23 cellular contexts compared by ENCODE assay signal in genomic region chr2:164642946-164643555, GRCh38. TPM values are rescaled to one million over a fixed set of nuclear protein-coding genes. Genes with fewer than 3 reads are reported as not detected.
DNase-seq lines count a peak whose midpoint lies in the region; ATAC-seq, FAIRE-seq and TF ChIP-seq lines count a peak whose summit lies in the region.
"Had no signal": no experiment of that assay in that cellular context is flagged by ENCODE, and none has a peak within 500 bp of the region (broad histone marks: within the 10 kb centered on the region; RNA-seq: fewer than 3 reads in every experiment).

No MANE protein-coding gene starts in this region.

- no peak for TF ChIP-seq POLR2A in H1 (IDR thresholded peaks at IDR 0.05; ENCODE audit: control extremely low read depth in 1 of 2, low read depth in 2 of 2, low read length in 2 of 2)

- H2BK5ac ChIP-seq in H1 (ENCODE audit: low read depth, low read length) = no peak overlapping the region

- no peak overlapping the region for H3K9ac ChIP-seq in H1 (replicated peaks in 1 of 4; ENCODE audit: extremely low read depth in 1 of 4, low read depth in 3 of 4, low read length in 3 of 4)

- H3K27me3 ChIP-seq in H1 (replicated peaks in 1 of 4; ENCODE audit: control insufficient read depth in 3 of 4, extremely low read depth in 1 of 4, insufficient read depth in 3 of 4, low read length in 3 of 4) (no peaks in the 10 kb centered on the region), upper lobe of right lung (no peaks in the 10 kb centered on the region)

- no peak for DNase-seq in H1 (ENCODE audit: low read depth in 1 of 2, low spot score in 2 of 2)
- no peak for DNase-seq in pons (ENCODE audit: low spot score)
- no peak for DNase-seq in upper lobe of right lung
- DNase-seq in T-helper 17 cell = no peak
- DNase-seq in HPDE6-E6E7 (ENCODE audit: extremely low spot score) = no peak
- DNase-seq: AML-193; C1 segment of cervical spinal cord; Caco-2; CD8-positive, alpha-beta T cell; DMS 273 treated with DMSO at 0.1 percent for 48 hours; DMS79; GF-D8; Kasumi-1; NCI-H2029 treated with DMSO at 0.1 percent for 48 hours; NCI-H526 treated with DMSO at 0.1 percent for 48 hours; Right ventricle myocardium superior; RPMI8226; T-cell had no signal

- H3K4ac ChIP-seq in H1 (replicated peaks; ENCODE audit: insufficient read length, low read depth, low read length) = no peak overlapping the region

- H3K14ac ChIP-seq in H1 (ENCODE audit: insufficient read length) = no peak overlapping the region

- peaks cover 0 to 3% (median 0%) of the 10 kb centered on the region in 4 experiments; a peak in 1 of 7 replicates for H3K4me1 ChIP-seq in H1 (replicated peaks in 1 of 4; ENCODE audit: control insufficient read depth in 3 of 4, insufficient read depth in 4 of 4, low read length in 3 of 4)
- no peaks in the 10 kb centered on the region for H3K4me1 ChIP-seq in upper lobe of right lung
- H3K4me1 ChIP-seq: A549, Caco-2 had no signal

- no peak overlapping the region for H3K18ac ChIP-seq in H1 (ENCODE audit: extremely low read depth, low read length)

- peaks cover 0 to 5% of the 10 kb centered on the region in 2 experiments; a peak in 1 of 4 replicates for H3K9me3 ChIP-seq in H1 (ENCODE audit: insufficient read depth in 2 of 2, low read depth in 1 of 2, low read length in 1 of 2)
- H3K9me3 ChIP-seq in upper lobe of right lung = peaks cover under 1% of the 10 kb centered on the region
- H3K9me3 ChIP-seq in T-helper 17 cell (ENCODE audit: control insufficient read depth, low read length, poor library complexity, severe bottlenecking) = no peaks in the 10 kb centered on the region
- H3K9me3 ChIP-seq: Caco-2 had no signal

- TF ChIP-seq CTCF in H1 (IDR thresholded peaks at IDR 0.05; ENCODE audit: control extremely low read depth in 1 of 3, insufficient read depth in 1 of 3, low read depth in 1 of 3, low read length in 3 of 3) (no peak), upper lobe of right lung (IDR thresholded peaks at IDR 0.05) (no peak)

- no peak overlapping the region for H3K23ac ChIP-seq in H1 (ENCODE audit: insufficient read length)

- H3K79me2 ChIP-seq in H1 (ENCODE audit: control insufficient read depth in 1 of 2, insufficient read depth in 2 of 2, low read length in 2 of 2) = no peaks in the 10 kb centered on the region

- H4K91ac ChIP-seq in H1 (replicated peaks; ENCODE audit: insufficient read length, low read length) = no peak overlapping the region

- no peaks in the 10 kb centered on the region for H3K36me3 Mint-ChIP-seq in T-helper 17 cell (ENCODE audit: low read depth)
- H3K36me3 Mint-ChIP-seq: CD8-positive, alpha-beta T cell; T-cell had no signal

- H2BK12ac ChIP-seq in H1 (ENCODE audit: low read depth, low read length) = no peak overlapping the region

- H3K4me3 Mint-ChIP-seq in T-helper 17 cell = no peak overlapping the region
- H3K4me3 Mint-ChIP-seq: CD8-positive, alpha-beta T cell; T-cell had no signal

- 95% methylated on average over 8 of the region's 8 CpGs; no CpG with 5 or more reads in 1 of the 2 experiments for WGBS in H1 (ENCODE audit: extremely low coverage in 1 of 2, insufficient coverage in 1 of 2, insufficient read length in 1 of 2, insufficient replicate concordance in 2 of 2, low coverage in 1 of 2, low lambda C conversion rate in 2 of 2, missing lambda C conversion rate in 1 of 2), 2 experiments

- no peak overlapping the region for H2BK120ac ChIP-seq in H1 (replicated peaks; ENCODE audit: low read depth, low read length)

- TF ChIP-seq EP300 in H1 (IDR thresholded peaks at IDR 0.05; ENCODE audit: borderline replicate concordance in 1 of 2, low read depth in 2 of 2, low read length in 2 of 2) = no peak

- H2BK15ac ChIP-seq in H1 (ENCODE audit: low read length) = no peak overlapping the region

- ATAC-seq in GM21786 (IDR thresholded peaks at IDR 0.05; ENCODE audit: unreplicated experiment) = peak; percentile 52
- ATAC-seq in HG03460 (IDR thresholded peaks at IDR 0.05; ENCODE audit: unreplicated experiment) = peak; percentile 51
- no peak for ATAC-seq in upper lobe of right lung
- no peak for ATAC-seq in T-helper 17 cell
- ATAC-seq: A549; CD8-positive, alpha-beta T cell; K562; T-cell had no signal

- no peaks in the 10 kb centered on the region for H3K23me2 ChIP-seq in H1 (ENCODE audit: low read depth, low read length)

- POLR2A ChIA-PET in H1 (lab: Charles Lee; ENCODE audit: partially characterized antibody) = interaction anchor here (1.6 to 1.7 kb wide), 2 partner anchors 19 to 21 kb away, joined by 4 to 7 read pairs; no protein-coding TSS in a partner anchor

- no peaks in the 10 kb centered on the region for H3K27me3 Mint-ChIP-seq in T-helper 17 cell
- H3K27me3 Mint-ChIP-seq: T-cell had no signal

- H3K79me1 ChIP-seq in H1 (ENCODE audit: low read depth, low read length) = no peaks in the 10 kb centered on the region

- no peaks in the 10 kb centered on the region for H3K4me1 Mint-ChIP-seq in T-helper 17 cell
- H3K4me1 Mint-ChIP-seq: T-cell had no signal

- no peak overlapping the region for H3K4me3 ChIP-seq in H1 (ENCODE audit: extremely low read depth in 1 of 4, insufficient read depth in 2 of 4, low read depth in 3 of 4, low read length in 4 of 4)
- no peak overlapping the region for H3K4me3 ChIP-seq in upper lobe of right lung
- H3K4me3 ChIP-seq: A549, K562 had no signal

- H3K36me3 ChIP-seq in H1 (ENCODE audit: control insufficient read depth in 2 of 4, insufficient read depth in 4 of 4, low read length in 3 of 4) (no peaks in the 10 kb centered on the region), upper lobe of right lung (no peaks in the 10 kb centered on the region)

- intact Hi-C loops in upper lobe of right lung (cut with DNase I) = no loop called here

- H2BK20ac ChIP-seq in H1 (ENCODE audit: low read length) = no peak overlapping the region

- TF ChIP-seq RAD21 in H1 (IDR thresholded peaks at IDR 0.05 in 1 of 2, conservative IDR thresholded peaks at IDR 0.05 in 1 of 2; ENCODE audit: low read depth in 2 of 2, low read length in 2 of 2) = no peak

- H2AK5ac ChIP-seq in H1 (ENCODE audit: low read depth, low read length) = no peak overlapping the region

- H4K20me1 ChIP-seq in H1 (replicated peaks in 1 of 2; ENCODE audit: control insufficient read depth in 1 of 2, insufficient read depth in 2 of 2, low read length in 2 of 2) = no peaks in the 10 kb centered on the region

- H3K27ac ChIP-seq in H1 (ENCODE audit: low read depth, low read length) (no peak overlapping the region), upper lobe of right lung (no peak overlapping the region)
- H3K27ac ChIP-seq: A549 had no signal

- CTCF ChIA-PET in H1 (lab: Charles Lee; ENCODE audit: partially characterized antibody) = interaction anchor here (0.9 to 1.9 kb wide), 6 partner anchors 10 to 83 kb away, joined by 3 to 9 read pairs (median 4); no protein-coding TSS in a partner anchor

- H4K8ac ChIP-seq in H1 (ENCODE audit: extremely low read depth, insufficient read depth, low read length) = no peak overlapping the region

- 0 out of 2 replicates have a peak overlapping the region, but pooled peaks have one; percentile 3 for H2AFZ ChIP-seq in H1 (ENCODE audit: low read length)

- H3K4me2 ChIP-seq in H1 (ENCODE audit: insufficient read depth in 1 of 2, low read depth in 2 of 2, low read length in 2 of 2) = no peak overlapping the region
- H3K4me2 ChIP-seq: A549 had no signal

- no peak overlapping the region for H3K56ac ChIP-seq in H1 (replicated peaks; ENCODE audit: insufficient read length, low read depth, low read length)

- H3K27ac Mint-ChIP-seq in T-helper 17 cell = no peak overlapping the region
- H3K27ac Mint-ChIP-seq: CD8-positive, alpha-beta T cell; T-cell had no signal

- H4K5ac ChIP-seq in H1 (ENCODE audit: insufficient read length, low read depth, low read length) = no peak overlapping the region

- FAIRE-seq in H1 (lab: Jason Lieb, UNC) = no peak
- FAIRE-seq: A549, GM12891, K562 had no signal

TF ChIP-seq in H1, 55 proteins besides CTCF, POLR2A, EP300 and RAD21 (continues in another document):
- TF ChIP-seq EGR1 (IDR thresholded peaks at IDR 0.05; ENCODE audit: borderline replicate concordance, low read depth, low read length) = no peak
- no peak for TF ChIP-seq TAF7 (optimal IDR thresholded peaks at IDR 0.05; ENCODE audit: borderline replicate concordance, low read depth, low read length)
- TF ChIP-seq KDM1A (IDR thresholded peaks at IDR 0.05; ENCODE audit: borderline replicate concordance, low read length) = no peak
- TF ChIP-seq CHD2 (IDR thresholded peaks at IDR 0.05; ENCODE audit: low read length) = no peak
- TF ChIP-seq HDAC2 (IDR thresholded peaks at IDR 0.05; ENCODE audit: borderline replicate concordance in 1 of 2, low read depth in 2 of 2, low read length in 2 of 2) = no peak
- TF ChIP-seq FOSL1 (IDR thresholded peaks at IDR 0.05; ENCODE audit: insufficient read depth, low read depth, low read length) = no peak
- no peak for TF ChIP-seq NANOG (IDR thresholded peaks at IDR 0.05; ENCODE audit: insufficient read depth, low read depth, low read length, poor library complexity, severe bottlenecking)
- no peak for TF ChIP-seq KDM5A (IDR thresholded peaks at IDR 0.05; ENCODE audit: low read length)
- no peak for TF ChIP-seq SP1 (IDR thresholded peaks at IDR 0.05; ENCODE audit: low read depth, low read length)
- TF ChIP-seq SIRT6 (IDR thresholded peaks at IDR 0.05; ENCODE audit: low read length) = no peak
- TF ChIP-seq ATF2 (IDR thresholded peaks at IDR 0.05; ENCODE audit: low read length) = no peak
- TF ChIP-seq KDM4A (IDR thresholded peaks at IDR 0.05; ENCODE audit: low read depth, low read length, severe bottlenecking) = no peak

RNA-seq across cellular contexts. Expression of gene GRB14, which starts 21.8 kb away (rescaled TPM):
- total RNA-seq in H1 (2021; fragmentation: NEBNext Ultra II Directional; extraction: Animal tissue kit (Norgen Biotek cat#: 25700)) = 11.6 and 13.5 TPM in 2 replicates
- 2.4 and 2.5 TPM in 2 replicates for polyA plus RNA-seq in H1 (2011; rRNA removed)
- polyA plus RNA-seq in H1 (2011; cell fraction: cytosol; rRNA removed) = 3.4 TPM
- polyA plus RNA-seq in H1 (2011; cell fraction: nucleus; rRNA removed) = 4.2 TPM
- polyA plus RNA-seq in H1 (2012, experiment 1 of 2) = 3.2 to 13.9 TPM (median 4.2 TPM) in 4 replicates
- polyA plus RNA-seq in H1 (2012, experiment 2 of 2) = 0.83 TPM
- polyA plus RNA-seq in H1 (2013, experiment 1 of 2) = 32.4 TPM
- polyA plus RNA-seq in H1 (2013, experiment 2 of 2) = 31.5 TPM
- polyA minus RNA-seq in H1 (2011; rRNA and poly(A)+ RNA removed) = 2.1 and 4.6 TPM in 2 replicates
- polyA minus RNA-seq in H1 (2011; cell fraction: cytosol; rRNA and poly(A)+ RNA removed) = 6.5 TPM
- 11.7 TPM for polyA minus RNA-seq in H1 (2011; cell fraction: nucleus; rRNA and poly(A)+ RNA removed)
- total RNA-seq in upper lobe of right lung (8.9 TPM), T-helper 17 cell (under 1 TPM in 1 of 2 donors, not detected in 1; 0.91 TPM)
- total RNA-seq: CD8-positive, alpha-beta T cell; K562; T-cell had no signal
- polyA plus RNA-seq: K562 had no signal

Comparison
In these comparisons a context has a peak if more than half of its experiments do, and no peak if none do; other contexts are left out.
1. ATAC-seq: peak in GM21786 (single experiment) and HG03460 (single experiment); none in upper lobe of right lung (single experiment) and T-helper 17 cell (single experiment).